In the genomic region with DNA sequence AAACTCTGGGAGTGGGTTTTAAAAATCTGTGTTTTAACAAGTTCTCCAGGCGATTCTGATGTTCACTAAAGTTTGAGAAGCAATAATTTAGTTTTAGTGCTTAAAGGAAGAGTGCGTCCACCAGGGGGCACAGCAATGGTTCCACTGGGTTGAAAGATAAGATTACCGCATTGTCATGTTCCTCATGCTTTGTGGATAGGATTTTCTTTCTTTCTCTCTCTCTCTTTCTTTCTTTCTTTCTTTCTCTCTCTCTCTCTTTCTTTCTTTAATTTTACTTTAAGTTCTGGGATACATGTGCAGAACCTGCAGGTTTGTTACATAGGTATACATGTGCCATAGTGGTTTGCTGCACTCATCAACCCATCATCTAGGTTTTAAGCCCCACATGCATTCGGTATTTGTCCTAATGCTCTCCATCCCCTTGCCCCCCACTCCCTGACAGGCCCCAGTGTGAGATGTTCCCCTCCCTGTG, we compare ENCODE assay signal across 8 cellular contexts. TPM values are rescaled to one million over a fixed set of nuclear protein-coding genes. Genes with fewer than 3 reads are reported as not detected.
DNase-seq lines count a peak whose midpoint lies in the region; ATAC-seq, FAIRE-seq and TF ChIP-seq lines count a peak whose summit lies in the region.
"Not testable (repeated sequence)": the region's sequence is repeated elsewhere in the genome, so short reads cannot be mapped to it uniquely, and the experiment has no call there.

No MANE protein-coding gene starts in this region.

- intact Hi-C loops in heart right ventricle (cut with DNase I) = loop anchor here in 4 of 10 donors (1.0 to 2.0 kb wide), 4 partner anchors 106 to 177 kb away; no protein-coding TSS in a partner anchor
- intact Hi-C loops in prostate gland (cut with DNase I) = not testable (repeated sequence)

- peak; percentile 69 for FAIRE-seq in TTC549 (lab: Jason Lieb, UNC)

- 21 to 24% methylated on average over 4 of the region's 4 CpGs for whole genome bisulfite sequencing in heart right ventricle, 2 donors
- 24% methylated on average over 4 of the region's 4 CpGs for WGBS in prostate gland

- peak; percentile 75 for TF ChIP-seq CTCF in GM10248 (IDR thresholded peaks at IDR 0.05; ENCODE audit: control extremely low read depth, extremely low read depth, low read depth, missing control alignments)
- TF ChIP-seq CTCF in heart right ventricle (IDR thresholded peaks at IDR 0.05) = peak; percentile 54 to 90 (median 81)
- peak; percentile 70 to 88 (median 83) for TF ChIP-seq CTCF in prostate gland (IDR thresholded peaks at IDR 0.05)
- peak; percentile 87 for TF ChIP-seq CTCF in type B pancreatic cell (conservative IDR thresholded peaks at IDR 0.05)

- H3K36me3 ChIP-seq in heart right ventricle, prostate gland: not testable (repeated sequence)

- not testable (repeated sequence) for H3K27ac Mint-ChIP-seq in type B pancreatic cell

- H3K27me3 ChIP-seq in heart right ventricle; prostate gland (replicated peaks; ENCODE audit: insufficient read depth): not testable (repeated sequence)

- H3K27ac ChIP-seq in heart right ventricle = peak overlapping the region in 1 of 10 donors; percentile 19
- H3K27ac ChIP-seq in prostate gland = not testable (repeated sequence)

- H3K4me1 Mint-ChIP-seq in type B pancreatic cell (ENCODE audit: unreplicated experiment) = not testable (repeated sequence)

- DNase-seq in GM10248 (ENCODE audit: extremely low spot score) (peak; percentile 48), NCI-H2171 treated with DMSO at 0.1 percent for 48 hours (lab: John Stamatoyannopoulos, UW) (peak; percentile 31), anterior cingulate cortex (lab: John Stamatoyannopoulos, UW) (peak in 33 of 58 donors; percentile 0 to 71 (median 12)), heart right ventricle (peak; percentile 75 to 84), prostate gland (ENCODE audit: low spot score) (peak; percentile 85)
- not testable (repeated sequence) for DNase-seq in type B pancreatic cell (ENCODE audit: extremely low spot score, unreplicated experiment)

- not testable (repeated sequence) for H3K4me1 ChIP-seq in heart right ventricle; prostate gland (replicated peaks)

- not testable (repeated sequence) for TF ChIP-seq POLR2A in prostate gland (IDR thresholded peaks at IDR 0.05)

- POLR2A ChIA-PET in GM10248 (lab: Yijun Ruan, JAX) = not testable (repeated sequence)

- not testable (repeated sequence) for H3K4me3 ChIP-seq in heart right ventricle, prostate gland

- H3K9me3 ChIP-seq in heart right ventricle = peaks cover 0 to 22% (median 0%) of the 10 kb centered on the region in 11 donors
- not testable (repeated sequence) for H3K9me3 ChIP-seq in prostate gland

- CTCF ChIA-PET in GM10248 (lab: Yijun Ruan, JAX) = interaction anchor here (0.6 to 1.1 kb wide), 5 partner anchors 27 to 131 kb away, joined by 3 to 6 read pairs (median 3); a partner anchor contains a TSS

- ATAC-seq in HG03045 (IDR thresholded peaks at IDR 0.05; ENCODE audit: unreplicated experiment) (peak; percentile 67), heart right ventricle (peak in 6 of 8 donors; percentile 28 to 82 (median 61))

- H3K36me3 Mint-ChIP-seq in type B pancreatic cell = not testable (repeated sequence)

- H3K27me3 Mint-ChIP-seq in type B pancreatic cell = not testable (repeated sequence)

- not testable (repeated sequence) for H3K4me3 Mint-ChIP-seq in type B pancreatic cell

- H3K9me3 Mint-ChIP-seq in type B pancreatic cell = not testable (repeated sequence)

RNA-seq across cellular contexts. Expression of a gene that starts 33.0 kb away (rescaled TPM):
- total RNA-seq in heart right ventricle (10 to 100 TPM in 9 of 10 donors, 1 to 10 TPM in 1; 4.7 to 51.5 (median 18.9) TPM), prostate gland (100 to 1,000 TPM in 1 of 2 donors, 10 to 100 TPM in 1; 70.6 to 126 TPM), type B pancreatic cell (ENCODE audit: low replicate concordance) (48.1 and 77.3 TPM in 2 replicates)
- polyA plus RNA-seq in heart right ventricle = 10 to 100 TPM; 17.2 to 17.9 TPM

RNA-seq across cellular contexts. Expression of a gene that starts 42.0 kb away (rescaled TPM):
- not detected for total RNA-seq in heart right ventricle
- not detected for polyA plus RNA-seq in heart right ventricle
- not detected for total RNA-seq in prostate gland
- not detected in 2 replicates for total RNA-seq in type B pancreatic cell (ENCODE audit: low replicate concordance)
